18 cellular contexts compared by ENCODE assay signal in genomic region chr12:119374615-119375014, GRCh38. TPM values are rescaled to one million over a fixed set of nuclear protein-coding genes. Genes with fewer than 3 reads are reported as not detected.
"Had no signal": no experiment of that assay in that cellular context is flagged by ENCODE, and none has a peak within 500 bp of the region (broad histone marks: within the 10 kb centered on the region; RNA-seq: fewer than 3 reads in every experiment).

No MANE protein-coding gene starts in this region.

- H3K4me3 ChIP-seq: dorsolateral prefrontal cortex, ovary, skin epidermis had no signal

- H3K27ac ChIP-seq: ovary, skin epidermis had no signal

- DNase-seq: cortex of kidney; dorsolateral prefrontal cortex; effector CD8-positive, alpha-beta T cell; foreskin melanocyte; head of caudate nucleus; islet precursor cell; natural killer cell; ovary; stimulated activated CD4-positive, alpha-beta T cell treated with anti-CD3 and anti-CD28 coated beads, Interleukin-12 subunit alpha, Interleukin-12 subunit beta, amount 100 ng/mL, for 4 hours; stimulated activated naive CD4-positive, alpha-beta T cell; trophoblast cell had no signal

- H3K9me3 ChIP-seq: ovary had no signal

- H3K36me3 ChIP-seq: ovary had no signal

- H3K27me3 ChIP-seq: ovary had no signal

RNA-seq across cellular contexts. Expression of gene CCDC60, which starts 40.1 kb away (rescaled TPM):
- total RNA-seq: dorsolateral prefrontal cortex, lower leg skin, mucosa of gallbladder, myocyte, natural killer cell, posterior vena cava, renal cortical epithelial cell, sciatic nerve had no signal
